In the genomic region with DNA sequence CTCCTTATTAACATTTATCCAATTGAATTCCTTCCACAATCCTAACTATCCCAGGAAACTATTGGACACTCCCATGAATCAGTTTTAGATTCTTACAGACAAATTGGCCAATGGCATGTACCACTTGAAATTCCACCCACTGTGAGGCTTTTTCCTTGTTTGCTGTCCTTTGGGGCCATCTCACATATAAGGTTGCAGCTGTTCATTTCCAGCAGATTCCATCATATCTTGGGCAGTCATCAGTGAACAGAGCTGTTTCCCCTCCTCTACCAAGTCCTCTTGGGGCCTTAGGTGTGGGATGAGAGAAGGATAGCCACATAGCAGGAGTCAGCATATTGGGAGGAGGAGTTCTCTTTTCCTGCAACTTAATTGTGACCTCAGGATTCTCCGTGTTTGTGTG, we compare ENCODE assay signal across 1 cellular context.
TF ChIP-seq lines count a peak whose summit lies in the region.

No MANE protein-coding gene starts in this region.

TF ChIP-seq in IMR-90, 13 proteins besides CTCF, POLR2A, EP300 and RAD21 (continued from another document):
- TF ChIP-seq CHD1 (IDR thresholded peaks at IDR 0.05; ENCODE audit: low read depth, low read length): no peak
- no peak for TF ChIP-seq MAZ (IDR thresholded peaks at IDR 0.05; ENCODE audit: borderline replicate concordance, low read depth, low read length)
- TF ChIP-seq RFX5 (IDR thresholded peaks at IDR 0.05; ENCODE audit: low read depth, low read length): no peak
- TF ChIP-seq, protein P1, sequence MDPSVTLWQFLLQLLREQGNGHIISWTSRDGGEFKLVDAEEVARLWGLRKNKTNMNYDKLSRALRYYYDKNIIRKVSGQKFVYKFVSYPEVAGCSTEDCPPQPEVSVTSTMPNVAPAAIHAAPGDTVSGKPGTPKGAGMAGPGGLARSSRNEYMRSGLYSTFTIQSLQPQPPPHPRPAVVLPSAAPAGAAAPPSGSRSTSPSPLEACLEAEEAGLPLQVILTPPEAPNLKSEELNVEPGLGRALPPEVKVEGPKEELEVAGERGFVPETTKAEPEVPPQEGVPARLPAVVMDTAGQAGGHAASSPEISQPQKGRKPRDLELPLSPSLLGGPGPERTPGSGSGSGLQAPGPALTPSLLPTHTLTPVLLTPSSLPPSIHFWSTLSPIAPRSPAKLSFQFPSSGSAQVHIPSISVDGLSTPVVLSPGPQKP (IDR thresholded peaks at IDR 0.05; ENCODE audit: borderline replicate concordance, low read depth, low read length): no peak
- TF ChIP-seq RCOR1 (IDR thresholded peaks at IDR 0.05; ENCODE audit: insufficient replicate concordance, low read length): no peak
- no peak for TF ChIP-seq MXI1 (IDR thresholded peaks at IDR 0.05; ENCODE audit: borderline replicate concordance, low read depth, low read length)
- TF ChIP-seq BHLHE40 (IDR thresholded peaks at IDR 0.05; ENCODE audit: low read depth, low read length): no peak
- no peak for TF ChIP-seq CEBPB (IDR thresholded peaks at IDR 0.05; ENCODE audit: low read depth, low read length)
- TF ChIP-seq MAFK (IDR thresholded peaks at IDR 0.05; ENCODE audit: low read depth, low read length): no peak
TF ChIP-seq in IMR-90: peak in this region for 0.
